8 cellular contexts compared by ENCODE assay signal in the genomic region with DNA sequence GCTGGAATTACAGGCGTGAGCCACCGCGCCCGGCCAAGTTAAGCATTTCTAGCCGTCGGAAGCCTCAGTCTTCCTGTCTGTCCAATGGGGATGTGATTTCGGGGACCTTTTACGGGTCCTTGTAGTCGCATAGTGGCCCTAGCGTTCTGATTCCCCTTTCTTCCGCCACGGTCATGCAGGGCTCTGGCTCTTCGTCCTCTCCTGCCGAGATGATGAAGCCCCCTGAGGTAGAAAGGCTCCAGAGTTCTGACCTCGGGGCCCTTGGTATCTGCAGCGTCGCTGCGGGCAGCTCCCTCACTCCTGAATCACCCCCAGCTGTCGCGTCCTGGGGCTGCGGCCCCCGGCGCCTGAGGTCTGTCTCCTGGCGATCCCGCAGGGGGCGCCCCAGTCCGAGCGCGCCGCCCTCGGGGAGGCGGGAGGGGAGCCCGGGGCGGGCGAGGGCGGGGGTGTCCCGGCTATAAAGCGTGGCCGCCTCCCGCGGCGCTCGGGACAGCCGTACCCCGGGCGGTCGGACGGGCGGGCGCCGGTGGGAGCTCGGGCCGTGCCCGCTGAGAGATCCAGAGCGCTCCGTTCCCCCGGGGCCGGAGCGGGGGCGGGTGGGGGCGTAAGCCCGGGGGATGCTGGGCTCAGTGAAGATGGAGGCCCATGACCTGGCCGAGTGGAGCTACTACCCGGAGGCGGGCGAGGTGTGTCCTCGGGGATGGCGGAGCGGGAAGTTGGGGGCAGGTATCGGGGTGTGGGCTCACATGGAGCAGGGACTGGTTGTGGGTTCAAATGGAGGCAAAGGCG. TPM values are rescaled to one million over a fixed set of nuclear protein-coding genes. Genes with fewer than 3 reads are reported as not detected.
DNase-seq lines count a peak whose midpoint lies in the region; ATAC-seq and TF ChIP-seq lines count a peak whose summit lies in the region.

A gene (plus strand): TSS at position 487 of the 789 bp plus-strand sequence. CDS start 131 bp downstream, at position 618.

- TF ChIP-seq CTCF in GM12873 (IDR thresholded peaks at IDR 0.05; ENCODE audit: insufficient read depth, low read depth, low read length, missing control alignments) (peak; percentile 65), cardiac fibroblast (IDR thresholded peaks at IDR 0.05; ENCODE audit: low read depth, low read length) (peak; percentile 21), left lung (IDR thresholded peaks at IDR 0.05) (peak; percentile 63 to 68)

- peak within 1 kb of the TSS; percentile 88 for H3K4me3 Mint-ChIP-seq in T-helper 2 cell treated with Interferon-gamma antibody and Interleukin-4, amounts not matched to agents 5 μg/mL and 100 μg/mL, for 36 hours

- peak; percentile 79 for ATAC-seq in left lung
- ATAC-seq in HG03469 (IDR thresholded peaks at IDR 0.05; ENCODE audit: unreplicated experiment), result no peak

- no peak within 1 kb of the TSS for H3K27ac ChIP-seq in left lung

- DNase-seq in HT1080 (ENCODE audit: low read depth) (peak; percentile 58), cardiac fibroblast (ENCODE audit: low read depth in 2 of 2) (peak; percentile 36 to 37), left lung (peak; percentile 47 to 90), NCI-H1105 (lab: John Stamatoyannopoulos, UW) (no peak)
- peak; percentile 73 for DNase-seq in T-helper 2 cell treated with Interferon-gamma antibody and Interleukin-4, amounts not matched to agents 5 μg/mL and 100 μg/mL, for 36 hours (ENCODE audit: low spot score)
- DNase-seq in stimulated activated CD8-positive, alpha-beta memory T cell treated with anti-CD3 and anti-CD28 coated beads, Interleukin-2, amount 100 ng/mL, for 48 hours (ENCODE audit: low read depth in 2 of 2), result peak; percentile 48 to 49

- no peaks in the 10 kb centered on the region for H3K9me3 Mint-ChIP-seq in T-helper 2 cell treated with Interferon-gamma antibody and Interleukin-4, amounts not matched to agents 5 μg/mL and 100 μg/mL, for 36 hours

- H3K27me3 ChIP-seq in left lung, result peaks cover 13 to 39% of the 10 kb centered on the region in 2 donors

- H3K4me3 ChIP-seq in cardiac fibroblast (replicated peaks in 1 of 2; ENCODE audit: low read depth in 2 of 2, low read length in 2 of 2) (peak within 1 kb of the TSS; percentile 29 to 100), left lung (peak within 1 kb of the TSS; percentile 84 to 98)

- H3K4me1 Mint-ChIP-seq in T-helper 2 cell treated with Interferon-gamma antibody and Interleukin-4, amounts not matched to agents 5 μg/mL and 100 μg/mL, for 36 hours (ENCODE audit: low read depth), result peaks cover 19% of the 10 kb centered on the region

- intact Hi-C loops in left lung (cut with DNase I), result no loop called here

- peaks cover 39% of the 10 kb centered on the region for H3K27me3 Mint-ChIP-seq in T-helper 2 cell treated with Interferon-gamma antibody and Interleukin-4, amounts not matched to agents 5 μg/mL and 100 μg/mL, for 36 hours (ENCODE audit: low read depth)

- peak within 1 kb of the TSS; percentile 92 for H3K27ac Mint-ChIP-seq in T-helper 2 cell treated with Interferon-gamma antibody and Interleukin-4, amounts not matched to agents 5 μg/mL and 100 μg/mL, for 36 hours

- no peaks in the 10 kb centered on the region for H3K9me3 ChIP-seq in left lung

- peaks cover 15% of the 10 kb centered on the region for H3K36me3 Mint-ChIP-seq in T-helper 2 cell treated with Interferon-gamma antibody and Interleukin-4, amounts not matched to agents 5 μg/mL and 100 μg/mL, for 36 hours (ENCODE audit: low read depth)

- H3K36me3 ChIP-seq in left lung, result peaks cover 0 to 22% of the 10 kb centered on the region in 2 donors

- peaks cover 5 to 33% of the 10 kb centered on the region in 2 donors for H3K4me1 ChIP-seq in left lung

RNA-seq across cellular contexts. Expression of the gene that starts here (rescaled TPM):
- total RNA-seq in HT1080 (2014; rRNA removed; shearing (Covaris generic)), result 2.2 and 2.8 TPM in 2 replicates
- polyA plus RNA-seq in HT1080 (2015; cell fraction: cytosol; rRNA removed), result 1.1 and 2.3 TPM in 2 replicates
- 0.92 and 1.2 TPM in 2 replicates for polyA plus RNA-seq in HT1080 (2015; cell fraction: nucleus; rRNA removed)
- 1 to 10 TPM in 1 of 2 donors, under 1 TPM in 1; 0.45 to 1.6 TPM for total RNA-seq in left lung
